ENCODE assay signal across 12 cellular contexts in the genomic region with DNA sequence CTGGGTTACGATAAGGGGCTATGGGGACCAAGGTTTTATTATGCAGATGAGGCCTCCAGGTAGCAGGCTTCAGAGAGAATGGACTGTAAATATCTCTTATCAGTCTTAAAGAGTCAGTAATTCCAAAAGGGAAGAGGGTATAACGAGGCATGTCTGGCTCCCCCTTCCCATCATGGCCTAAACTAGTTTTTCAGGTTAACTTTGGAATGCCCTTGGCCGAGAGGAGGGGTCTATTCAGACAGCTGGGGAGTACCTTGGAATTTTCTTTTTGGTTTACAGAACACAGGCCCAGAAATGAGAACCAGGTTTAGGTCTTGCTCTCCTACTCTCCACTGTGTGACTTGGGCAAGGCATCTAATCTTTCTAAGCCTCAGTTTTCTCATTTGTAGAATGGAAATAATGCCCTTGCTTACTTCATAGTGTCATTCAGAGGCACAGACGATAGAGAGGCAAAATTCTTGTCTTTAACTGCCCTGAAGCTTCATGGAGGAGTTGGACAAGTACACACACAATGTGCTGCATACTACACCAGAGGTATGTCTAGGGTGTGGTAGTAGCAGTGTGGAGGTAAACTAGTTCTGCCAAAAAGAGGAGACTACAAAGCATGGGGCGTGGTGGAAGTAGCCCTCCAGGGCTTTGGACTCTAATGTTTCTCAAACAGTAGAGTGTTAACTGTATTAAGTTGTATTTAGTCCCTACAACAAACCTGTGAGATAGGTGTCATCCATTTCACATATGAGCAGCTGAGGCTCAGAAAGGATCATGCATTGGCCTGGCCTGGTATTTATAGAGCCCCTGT. TPM values are rescaled to one million over a fixed set of nuclear protein-coding genes. Genes with fewer than 3 reads are reported as not detected.
A peak's percentile ranks its signal among the peaks of the same experiment; 100 is the strongest.
DNase-seq lines count a peak whose midpoint lies in the region; TF ChIP-seq lines count a peak whose summit lies in the region.
"Had no signal": no experiment of that assay in that cellular context is flagged by ENCODE, and none has a peak within 500 bp of the region (broad histone marks: within the 10 kb centered on the region; RNA-seq: fewer than 3 reads in every experiment).

No MANE protein-coding gene starts in this region.

- no peaks in the 10 kb centered on the region for H4K20me1 ChIP-seq in BLaER1

- peaks cover 12% of the 10 kb centered on the region for H3K4me1 Mint-ChIP-seq in endodermal cell

- H3K27me3 ChIP-seq in BLaER1 (no peaks in the 10 kb centered on the region), HUES48 (ENCODE audit: control insufficient read depth, insufficient read depth, low read length) (no peaks in the 10 kb centered on the region), endodermal cell (ENCODE audit: control insufficient read depth, insufficient read depth, low read length, poor library complexity, severe bottlenecking) (no peaks in the 10 kb centered on the region), ovary (no peaks in the 10 kb centered on the region)

- H3K4me3 ChIP-seq in BLaER1 (no peak overlapping the region), HUES48 (ENCODE audit: low read depth, low read length) (no peak overlapping the region), endodermal cell (ENCODE audit: low read length) (no peak overlapping the region), ovary (no peak overlapping the region)

- TF ChIP-seq EP300 in ovary (IDR thresholded peaks at IDR 0.05), result no peak

- H3K9me3 ChIP-seq in BLaER1, result no peaks in the 10 kb centered on the region
- no peaks in the 10 kb centered on the region for H3K9me3 ChIP-seq in HUES48 (ENCODE audit: control insufficient read depth, insufficient read depth, low read length)
- no peaks in the 10 kb centered on the region for H3K9me3 ChIP-seq in endodermal cell (ENCODE audit: control insufficient read depth, low read length)
- no peaks in the 10 kb centered on the region for H3K9me3 ChIP-seq in ovary

- H3K27ac ChIP-seq in BLaER1 (peak overlapping the region; percentile 39; the same call in 1 of the 2 replicates), HUES48 (ENCODE audit: low read depth, low read length) (peak overlapping the region; percentile 42), endodermal cell (ENCODE audit: low read depth, low read length) (no peak overlapping the region), ovary (peak overlapping the region; percentile 36 to 52), substantia nigra (ENCODE audit: low read depth, low read length, poor library complexity, severe bottlenecking) (no peak overlapping the region)

- H3K36me3 Mint-ChIP-seq in endodermal cell (ENCODE audit: low read depth), result no peaks in the 10 kb centered on the region

- WGBS in endodermal cell (ENCODE audit: insufficient coverage in 1 of 2, insufficient read length in 1 of 2), 2 experiments, result 82 to 87% methylated on average over 2 to 5 of the region's 5 CpGs
- 85 to 88% (median 85%) methylated on average over 5 of the region's 5 CpGs for WGBS in ovary, 3 donors

- TF ChIP-seq CTCF in endodermal cell (conservative IDR thresholded peaks at IDR 0.05) (no peak), ovary (IDR thresholded peaks at IDR 0.05) (no peak)

- intact Hi-C loops in ovary (cut with DNase I), result no loop called here

- H3K36me3 ChIP-seq in BLaER1, result peaks cover 67% of the 10 kb centered on the region
- no peaks in the 10 kb centered on the region for H3K36me3 ChIP-seq in HUES48 (ENCODE audit: control insufficient read depth, insufficient read depth, low read length)
- H3K36me3 ChIP-seq in endodermal cell (ENCODE audit: control insufficient read depth, insufficient read depth, low read length), result no peaks in the 10 kb centered on the region
- no peaks in the 10 kb centered on the region for H3K36me3 ChIP-seq in ovary

- H3K4me1 ChIP-seq in BLaER1 (peaks cover 66% of the 10 kb centered on the region), HUES48 (ENCODE audit: control insufficient read depth, insufficient read depth, low read length) (peaks cover 16% of the 10 kb centered on the region; the same call in 1 of the 2 replicates), endodermal cell (ENCODE audit: control insufficient read depth, insufficient read depth, low read length) (no peaks in the 10 kb centered on the region), ovary (ENCODE audit: insufficient read depth) (peaks cover 31% of the 10 kb centered on the region)

- H3K9ac ChIP-seq in BLaER1 (no peak overlapping the region), HUES48 (ENCODE audit: low read depth, low read length) (no peak overlapping the region), endodermal cell (ENCODE audit: extremely low read depth, low read length, poor library complexity, severe bottlenecking) (no peak overlapping the region)

- no peak overlapping the region for H3K4me3 Mint-ChIP-seq in endodermal cell
- H3K4me3 Mint-ChIP-seq: B cell had no signal

- DNase-seq in endodermal cell (no peak), ovary (no peak), Ammon's horn (ENCODE audit: low spot score) (no peak), substantia nigra (lab: John Stamatoyannopoulos, UW) (no peak), NCI-H2081 treated with DMSO at 0.1 percent for 48 hours (lab: John Stamatoyannopoulos, UW) (no peak), NCI-H1930 (lab: John Stamatoyannopoulos, UW) (no peak)
- DNase-seq: activated CD4-positive, alpha-beta T cell treated with anti-CD3 and anti-CD28 coated beads for 48 hours; NCI-H1105 treated with DMSO at 0.1 percent for 48 hours; NK-92 treated with Interleukin-12 subunit alpha and Interleukin-12 subunit beta, amount 100 ng/mL, for 24 hours had no signal

- peak overlapping the region; percentile 31 for H3K27ac Mint-ChIP-seq in endodermal cell
- H3K27ac Mint-ChIP-seq: B cell had no signal

- peaks cover 5% of the 10 kb centered on the region for H3K9me3 Mint-ChIP-seq in endodermal cell

- peak overlapping the region; percentile 79 for H3K4me2 ChIP-seq in BLaER1

- TF ChIP-seq POLR2A in ovary (IDR thresholded peaks at IDR 0.05), result no peak

- no peaks in the 10 kb centered on the region for H3K27me3 Mint-ChIP-seq in endodermal cell (ENCODE audit: insufficient read depth)
- H3K27me3 Mint-ChIP-seq: B cell had no signal

RNA-seq across cellular contexts. Expression of a gene that starts 45.5 kb away (rescaled TPM):
- total RNA-seq in endodermal cell, result 1 to 10 TPM; 5.6 to 7.3 TPM
- 2.2 TPM for polyA plus RNA-seq in endodermal cell (2013, experiment 1 of 2)
- polyA plus RNA-seq in endodermal cell (2013, experiment 2 of 2), result 4.5 TPM
- total RNA-seq in ovary, result 100 to 1,000 TPM in 1 of 7 donors, 10 to 100 TPM in 6; 17.3 to 126 (median 31.1) TPM
- 10 to 100 TPM; 23.1 to 26.7 TPM for polyA plus RNA-seq in ovary

Comparison
In these comparisons a context has a peak if more than half of its experiments do, and no peak if none do; other contexts are left out.
1. H3K27ac ChIP-seq: peak in BLaER1 (single experiment), HUES48 (single experiment) and ovary (2 of 2); none in endodermal cell (single experiment) and substantia nigra (single experiment).